1 cellular context compared by ENCODE assay signal in genomic region chr9:112377087-112377486, GRCh38.
TF ChIP-seq lines count a peak whose summit lies in the region.

No MANE protein-coding gene starts in this region.

TF ChIP-seq in GM12878, 131 proteins besides CTCF, POLR2A, EP300 and RAD21:
- TF ChIP-seq ZNF217 (IDR thresholded peaks at IDR 0.05) = no peak
- TF ChIP-seq NBN (IDR thresholded peaks at IDR 0.05) = no peak
- no peak for TF ChIP-seq ATF7 (IDR thresholded peaks at IDR 0.05; ENCODE audit: low read depth)
- TF ChIP-seq ATF2 (IDR thresholded peaks at IDR 0.05; ENCODE audit: low read length) = no peak
